26 cellular contexts compared by ENCODE assay signal in the genomic region with DNA sequence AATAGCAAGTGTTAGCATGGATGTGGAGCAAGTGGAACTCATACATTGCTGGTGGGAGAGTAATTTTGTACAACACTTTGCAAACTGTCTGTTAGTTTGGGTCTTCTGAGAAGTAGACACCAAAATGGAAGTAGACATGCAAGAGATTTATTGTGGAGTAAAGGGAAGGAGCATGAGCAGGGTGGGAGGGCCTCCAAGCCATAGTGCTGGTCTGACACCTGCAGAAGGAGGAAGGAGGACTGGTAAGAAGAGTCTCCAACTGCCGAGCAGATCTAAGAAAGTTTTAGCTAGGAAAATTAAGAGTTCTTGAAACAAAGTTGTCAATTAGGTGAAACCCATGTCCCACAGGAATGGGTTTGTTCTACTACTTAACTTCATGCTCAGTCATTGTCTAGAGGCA.
"Had no signal": no experiment of that assay in that cellular context is flagged by ENCODE, and none has a peak within 500 bp of the region (broad histone marks: within the 10 kb centered on the region; RNA-seq: fewer than 3 reads in every experiment).

No MANE protein-coding gene starts in this region.

- H3K27ac Mint-ChIP-seq: mesothelial cell of epicardium; naive B cell; natural killer cell; nephron progenitor cell; stimulated activated naive B cell treated with anti-CD40 and anti-IgM and Interleukin-4, amounts not matched to agents 10 μg/mL and 1 μg/mL and 100 μg/mL, for 72 hours; type B pancreatic cell had no signal

- H3K27me3 ChIP-seq: ovary, stomach, suprapubic skin, tibial artery, uterus had no signal

- H3K4me3 ChIP-seq: left ventricle myocardium inferior, lung, ovary, prostate gland, skin epidermis, stomach, suprapubic skin, thoracic aorta, tibial artery, uterus had no signal

- DNase-seq: islet precursor cell; left ventricle myocardium inferior; mesendoderm; naive B cell; natural killer cell; nephron progenitor cell; ovary; retina; right cardiac atrium; stimulated activated CD4-positive, alpha-beta T cell treated with anti-CD3 and anti-CD28 coated beads, Interleukin-12 subunit alpha, Interleukin-12 subunit beta, amount 100 ng/mL, for 4 hours; stimulated activated CD4-positive, alpha-beta T cell treated with anti-CD3 and anti-CD28 coated beads, Interleukin-15, amount 100 ng/mL, for 24 hours; stimulated activated CD4-positive, alpha-beta T cell treated with anti-CD3 and anti-CD28 coated beads, Interleukin-2, amount 100 ng/mL, for 24 hours; stimulated activated CD4-positive, alpha-beta T cell treated with anti-CD3 and anti-CD28 coated beads, Interleukin-4, amount 100 ng/mL, for 1 hour; stimulated activated naive B cell treated with anti-CD40 and anti-IgM and Interleukin-4, amounts not matched to agents 10 μg/mL and 1 μg/mL and 100 μg/mL, for 72 hours; stimulated activated naive CD8-positive, alpha-beta T cell treated with anti-CD3 and anti-CD28 coated beads, Interleukin-15, Interleukin-2, amounts not matched to agents 100 U/mL and 50 U/mL, for 24 hours; stomach; tibial artery; uterus had no signal

- H3K9me3 ChIP-seq: left ventricle myocardium inferior, ovary, prostate gland, stomach, suprapubic skin, thoracic aorta, tibial artery, uterus had no signal

- H3K27ac ChIP-seq: left ventricle myocardium inferior, ovary, prostate gland, skin epidermis, stomach, suprapubic skin, thoracic aorta, tibial artery, uterus had no signal

- H3K4me1 ChIP-seq: left ventricle myocardium inferior, prostate gland, stomach, suprapubic skin, tibial artery, uterus had no signal

- H3K36me3 Mint-ChIP-seq: mesothelial cell of epicardium; naive B cell; natural killer cell; stimulated activated naive B cell treated with anti-CD40 and anti-IgM and Interleukin-4, amounts not matched to agents 10 μg/mL and 1 μg/mL and 100 μg/mL, for 72 hours; type B pancreatic cell had no signal

- H3K9me3 Mint-ChIP-seq: mesothelial cell of epicardium, natural killer cell, type B pancreatic cell had no signal

- H3K4me3 Mint-ChIP-seq: mesothelial cell of epicardium; naive B cell; natural killer cell; nephron progenitor cell; stimulated activated naive B cell treated with anti-CD40 and anti-IgM and Interleukin-4, amounts not matched to agents 10 μg/mL and 1 μg/mL and 100 μg/mL, for 72 hours; type B pancreatic cell had no signal

- H3K4me1 Mint-ChIP-seq: mesothelial cell of epicardium, naive B cell, natural killer cell, nephron progenitor cell had no signal

- ATAC-seq: natural killer cell; right cardiac atrium; sciatic nerve; stimulated activated naive B cell treated with anti-CD40 and anti-IgM and Interleukin-4, amounts not matched to agents 10 μg/mL and 1 μg/mL and 100 μg/mL, for 72 hours; stimulated activated naive CD8-positive, alpha-beta T cell treated with anti-CD3 and anti-CD28 coated beads, Interleukin-15, Interleukin-2, amounts not matched to agents 100 U/mL and 50 U/mL, for 24 hours had no signal

- H3K36me3 ChIP-seq: left ventricle myocardium inferior, ovary, prostate gland, stomach, suprapubic skin, thoracic aorta, tibial artery, uterus had no signal
